ENCODE assay signal across 19 cellular contexts in the genomic region with DNA sequence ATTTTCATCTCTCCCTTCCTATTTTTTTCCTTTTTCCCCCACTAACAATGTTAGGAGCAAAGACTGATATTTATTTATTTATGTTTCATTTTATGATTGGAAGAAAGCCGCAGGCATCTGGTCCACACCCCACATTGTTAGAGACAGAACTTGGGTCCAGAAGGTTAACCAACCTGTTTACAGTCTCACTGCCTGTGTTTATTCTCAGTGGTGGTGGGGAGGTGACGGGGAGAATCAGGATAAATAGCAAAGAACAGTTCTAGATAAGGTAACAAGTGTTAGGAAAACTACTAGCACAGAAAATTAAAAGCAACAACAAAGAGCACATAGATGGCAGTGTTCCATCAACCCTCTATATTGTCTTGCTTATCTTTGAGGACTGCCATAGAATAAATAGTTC.
"Had no signal": no experiment of that assay in that cellular context is flagged by ENCODE, and none has a peak within 500 bp of the region (broad histone marks: within the 10 kb centered on the region; RNA-seq: fewer than 3 reads in every experiment).

No MANE protein-coding gene starts in this region.

- ATAC-seq: esophagus mucosa; gastrocnemius medialis; heart right ventricle; left ventricle myocardium superior; naive thymus-derived CD8-positive, alpha-beta T cell; psoas muscle; stimulated activated naive B cell treated with anti-CD40 and anti-IgM and Interleukin-4, amounts not matched to agents 10 μg/mL and 1 μg/mL and 100 μg/mL, for 72 hours; stimulated activated naive CD8-positive, alpha-beta T cell treated with anti-CD3 and anti-CD28 coated beads, Interleukin-15, amount 100 ng/mL, for 72 hours had no signal

- DNase-seq: cortex of kidney; dorsolateral prefrontal cortex; effector CD8-positive, alpha-beta T cell; gastrocnemius medialis; heart right ventricle; left ventricle myocardium superior; mesendoderm; naive thymus-derived CD8-positive, alpha-beta T cell; psoas muscle; retina; right lobe of liver; spleen; stimulated activated CD4-positive, alpha-beta T cell treated with anti-CD3 and anti-CD28 coated beads, Interleukin-2, amount 100 ng/mL, for 24 hours; stimulated activated CD4-positive, alpha-beta T cell treated with anti-CD3 and anti-CD28 coated beads, Interleukin-4, amount 100 ng/mL, for 4 hours; stimulated activated naive B cell treated with anti-CD40 and anti-IgM and Interleukin-4, amounts not matched to agents 10 μg/mL and 1 μg/mL and 100 μg/mL, for 72 hours; stimulated activated naive CD8-positive, alpha-beta T cell treated with anti-CD3 and anti-CD28 coated beads, Interleukin-15, amount 100 ng/mL, for 72 hours; substantia nigra; transverse colon had no signal
